8 cellular contexts compared by ENCODE assay signal in genomic region chr19:45406165-45406956, GRCh38. TPM values are rescaled to one million over a fixed set of nuclear protein-coding genes. Genes with fewer than 3 reads are reported as not detected.
DNase-seq lines count a peak whose midpoint lies in the region; ATAC-seq and TF ChIP-seq lines count a peak whose summit lies in the region.

POLR1G (plus strand) TSS chr19:45406644; CDS start chr19:45406697, 53 bp downstream.

- H3K9me3 Mint-ChIP-seq in activated CD4-positive, alpha-beta T cell treated with anti-CD3 and anti-CD28 coated beads for 36 hours (ENCODE audit: low read depth): no peaks in the 10 kb centered on the region

- intact Hi-C loops in activated CD4-positive, alpha-beta T cell treated with anti-CD3 and anti-CD28 coated beads for 36 hours (cut with DNase I, micrococcal nuclease): loop anchor here (1.0 to 10.0 kb wide), 17 partner anchors 17 to 452 kb away; partner anchors contain the start of genes BLOC1S3 (in 1 of the 2), CLPTM1 (in 1 of the 2), ERCC1 (in 1 of the 2) and MARK4 (in 1 of the 2)

- no peaks in the 10 kb centered on the region for H3K36me3 ChIP-seq in kidney epithelial cell (ENCODE audit: control insufficient read depth, insufficient read depth, low read length)

- ATAC-seq in GM19035 (IDR thresholded peaks at IDR 0.05; ENCODE audit: unreplicated experiment) (peak; percentile 83), HG03342 (IDR thresholded peaks at IDR 0.05; ENCODE audit: unreplicated experiment) (peak; percentile 59)
- ATAC-seq in activated CD4-positive, alpha-beta T cell treated with anti-CD3 and anti-CD28 coated beads for 36 hours: peak; percentile 79

- peak; percentile 84 for DNase-seq in AML-193 (lab: John Stamatoyannopoulos, UW)
- DNase-seq in NCI-H460 (ENCODE audit: extremely low read depth, low read depth): peak; percentile 77
- peak; percentile 88 for DNase-seq in activated CD4-positive, alpha-beta T cell treated with anti-CD3 and anti-CD28 coated beads for 36 hours
- peak; percentile 97 for DNase-seq in cerebellum (ENCODE audit: low spot score)
- DNase-seq in kidney epithelial cell (ENCODE audit: low read depth): no peak
- peak; percentile 89 for DNase-seq in stimulated activated CD4-positive, alpha-beta T cell treated with anti-CD3 and anti-CD28 coated beads, Interleukin-15, amount 100 ng/mL, for 24 hours

- CTCF ChIA-PET in activated CD4-positive, alpha-beta T cell treated with anti-CD3 and anti-CD28 coated beads for 36 hours (lab: Charles Lee): interaction anchor here (0.7 to 2.0 kb wide), 2 partner anchors 23 to 79 kb away, joined by 3 to 10 read pairs; no protein-coding TSS in a partner anchor

- TF ChIP-seq CTCF in kidney epithelial cell (IDR thresholded peaks at IDR 0.05; ENCODE audit: insufficient read depth, low read length, poor library complexity, severe bottlenecking): no peak

- H3K4me3 Mint-ChIP-seq in activated CD4-positive, alpha-beta T cell treated with anti-CD3 and anti-CD28 coated beads for 36 hours: peak within 1 kb of the TSS; percentile 95

- H3K27ac Mint-ChIP-seq in activated CD4-positive, alpha-beta T cell treated with anti-CD3 and anti-CD28 coated beads for 36 hours: peak within 1 kb of the TSS; percentile 97

- peaks cover 23% of the 10 kb centered on the region for H3K27me3 Mint-ChIP-seq in activated CD4-positive, alpha-beta T cell treated with anti-CD3 and anti-CD28 coated beads for 36 hours

- POLR2A ChIA-PET in activated CD4-positive, alpha-beta T cell treated with anti-CD3 and anti-CD28 coated beads for 36 hours (lab: Charles Lee): interaction anchor here (0.7 kb wide), 1 partner anchor 73 kb away, joined by 4 read pairs; no protein-coding TSS in a partner anchor

- peaks cover 28% of the 10 kb centered on the region for H3K36me3 Mint-ChIP-seq in activated CD4-positive, alpha-beta T cell treated with anti-CD3 and anti-CD28 coated beads for 36 hours (ENCODE audit: low read depth)

- H3K4me3 ChIP-seq in kidney epithelial cell (ENCODE audit: low read depth, low read length): peak within 1 kb of the TSS; percentile 86

- peaks cover 34% of the 10 kb centered on the region for H3K4me1 Mint-ChIP-seq in activated CD4-positive, alpha-beta T cell treated with anti-CD3 and anti-CD28 coated beads for 36 hours

- no peaks in the 10 kb centered on the region for H3K27me3 ChIP-seq in kidney epithelial cell (ENCODE audit: control insufficient read depth, insufficient read depth, low read length)

RNA-seq across cellular contexts. Expression of gene POLR1G, which starts in this region (rescaled TPM):
- 11.3 and 12.7 TPM in 2 replicates for total RNA-seq in NCI-H460 (2014; rRNA removed; shearing (Covaris generic))
- 8.7 and 27.6 TPM in 2 replicates for polyA plus RNA-seq in NCI-H460 (2014; cell fraction: nucleus; rRNA removed)
- 10 to 100 TPM; 15.8 to 18.4 TPM for total RNA-seq in activated CD4-positive, alpha-beta T cell treated with anti-CD3 and anti-CD28 coated beads for 36 hours
- 2.9 TPM for total RNA-seq in cerebellum
- 18.0 and 24.4 TPM in 2 replicates for total RNA-seq in kidney epithelial cell
